ENCODE assay signal across 27 cellular contexts in the genomic region with DNA sequence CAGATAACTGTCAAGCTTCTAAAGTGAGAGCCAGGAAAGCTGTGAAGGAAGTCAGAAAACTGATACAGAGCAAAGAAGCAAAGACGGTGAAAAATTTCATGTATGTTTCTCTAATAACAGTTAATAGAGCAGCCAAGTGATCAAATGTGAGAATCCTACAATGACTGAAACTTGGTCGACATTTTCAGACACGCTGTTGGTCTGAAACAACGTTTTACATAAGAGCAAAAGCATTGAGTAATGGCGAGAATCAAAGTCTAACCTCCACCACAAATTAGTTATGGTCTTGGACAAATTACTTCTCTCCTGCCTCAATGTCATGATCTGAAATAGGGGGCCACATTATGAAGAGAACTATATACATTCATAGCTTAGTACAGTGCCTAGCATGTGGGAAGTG. TPM values are rescaled to one million over a fixed set of nuclear protein-coding genes. Genes with fewer than 3 reads are reported as not detected.
DNase-seq lines count a peak whose midpoint lies in the region; ATAC-seq, FAIRE-seq and TF ChIP-seq lines count a peak whose summit lies in the region.
"Had no signal": no experiment of that assay in that cellular context is flagged by ENCODE, and none has a peak within 500 bp of the region (broad histone marks: within the 10 kb centered on the region; RNA-seq: fewer than 3 reads in every experiment).

No MANE protein-coding gene starts in this region.

- H3K27ac Mint-ChIP-seq in CD4-positive, alpha-beta memory T cell, result peak overlapping the region in 5 of 7 donors; percentile 31 to 81 (median 64)
- peak overlapping the region; percentile 15 for H3K27ac Mint-ChIP-seq in memory B cell
- H3K27ac Mint-ChIP-seq: progenitor cell of endocrine pancreas had no signal

- no peaks in the 10 kb centered on the region for H3K36me3 ChIP-seq in CD4-positive, alpha-beta memory T cell (ENCODE audit: insufficient read depth, low read length)
- H3K36me3 ChIP-seq in SJCRH30 (no peaks in the 10 kb centered on the region), Peyer's patch (no peaks in the 10 kb centered on the region)
- H3K36me3 ChIP-seq: cardiac muscle cell, esophagus muscularis mucosa, upper lobe of right lung had no signal

- no peak for TF ChIP-seq CTCF in Peyer's patch (IDR thresholded peaks at IDR 0.05)

- peaks cover 0 to 27% of the 10 kb centered on the region in 2 donors for H3K36me3 Mint-ChIP-seq in CD4-positive, alpha-beta memory T cell
- peaks cover 2% of the 10 kb centered on the region for H3K36me3 Mint-ChIP-seq in memory B cell

- H3K27me3 ChIP-seq in CD4-positive, alpha-beta memory T cell (ENCODE audit: insufficient read depth, low read length), result no peaks in the 10 kb centered on the region
- no peaks in the 10 kb centered on the region for H3K27me3 ChIP-seq in SJCRH30
- H3K27me3 ChIP-seq in Peyer's patch, result no peaks in the 10 kb centered on the region
- H3K27me3 ChIP-seq: cardiac muscle cell, esophagus muscularis mucosa, foreskin keratinocyte, heart left ventricle, neutrophil, upper lobe of right lung had no signal

- peak; percentile 68 for FAIRE-seq in GM19239 (lab: Jason Lieb, UNC)

- POLR2A ChIA-PET in CD4-positive, alpha-beta memory T cell (lab: Charles Lee; ENCODE audit: partially characterized antibody), result no interaction called here
- POLR2A ChIA-PET in HEK293T (lab: Yijun Ruan, JAX), result no interaction called here

- no peaks in the 10 kb centered on the region for H3K27me3 Mint-ChIP-seq in CD4-positive, alpha-beta memory T cell
- no peaks in the 10 kb centered on the region for H3K27me3 Mint-ChIP-seq in memory B cell
- H3K27me3 Mint-ChIP-seq: progenitor cell of endocrine pancreas had no signal

- TF ChIP-seq POLR2A in Peyer's patch (IDR thresholded peaks at IDR 0.05), result no peak

- intact Hi-C loops in CD4-positive, alpha-beta memory T cell (cut with micrococcal nuclease), result no loop called here

- H3K27ac ChIP-seq in CD4-positive, alpha-beta memory T cell (ENCODE audit: low read depth, low read length), result no peak overlapping the region
- H3K27ac ChIP-seq in SJCRH30 (peak overlapping the region; percentile 35), Peyer's patch (no peak overlapping the region)
- H3K27ac ChIP-seq: cardiac muscle cell, esophagus muscularis mucosa, lower lobe of right lung, neutrophil, upper lobe of right lung had no signal

- no peaks in the 10 kb centered on the region for H3K9me3 ChIP-seq in CD4-positive, alpha-beta memory T cell (ENCODE audit: control insufficient read depth in 1 of 2, low read length in 2 of 2)
- H3K9me3 ChIP-seq in SJCRH30 (replicated peaks), result no peaks in the 10 kb centered on the region
- H3K9me3 ChIP-seq in Peyer's patch, result no peaks in the 10 kb centered on the region
- H3K9me3 ChIP-seq: esophagus muscularis mucosa, heart left ventricle, lower lobe of right lung, neutrophil, upper lobe of right lung had no signal

- ATAC-seq in memory B cell (ENCODE audit: low read depth), result no peak
- ATAC-seq: heart left ventricle, lower lobe of right lung, Right ventricle myocardium inferior, sciatic nerve, upper lobe of right lung had no signal

- H3K4me3 ChIP-seq in CD4-positive, alpha-beta memory T cell (ENCODE audit: low read length in 2 of 2), result no peak overlapping the region
- H3K4me3 ChIP-seq in SJCRH30 (no peak overlapping the region), Peyer's patch (no peak overlapping the region)
- H3K4me3 ChIP-seq: cardiac muscle cell, esophagus muscularis mucosa, heart left ventricle, lower lobe of right lung, upper lobe of right lung had no signal

- DNase-seq in CD4-positive, alpha-beta memory T cell, result no peak
- DNase-seq in GM19239 (ENCODE audit: insufficient read length, low spot score) (no peak), SJCRH30 (peak in 1 of 2 experiments; percentile 37), memory B cell (ENCODE audit: low spot score in 2 of 2) (no peak), EL (no peak), HEK293T (ENCODE audit: extremely low spot score) (no peak), Peyer's patch (no peak)
- DNase-seq: activated CD4-positive, alpha-beta T cell treated with anti-CD3 and anti-CD28 coated beads for 48 hours; aorta; heart left ventricle; KBM-7; kidney glomerular epithelial cell; lower lobe of right lung; NCI-H1436; NCI-H774; stimulated activated CD4-positive, alpha-beta T cell treated with anti-CD3 and anti-CD28 coated beads, Interleukin-12 subunit alpha, Interleukin-12 subunit beta, amount 100 ng/mL, for 4 hours; stimulated activated CD4-positive, alpha-beta T cell treated with anti-CD3 and anti-CD28 coated beads, Interleukin-4, amount 100 ng/mL, for 24 hours; upper lobe of right lung had no signal

- peaks cover 38% of the 10 kb centered on the region for H3K4me1 ChIP-seq in CD4-positive, alpha-beta memory T cell (ENCODE audit: insufficient read depth, low read length)
- H3K4me1 ChIP-seq in SJCRH30, result peaks cover 13% of the 10 kb centered on the region
- H3K4me1 ChIP-seq in Peyer's patch, result peaks cover 0 to 25% (median 0%) of the 10 kb centered on the region in 4 donors

- H3K4me1 Mint-ChIP-seq in CD4-positive, alpha-beta memory T cell, result peaks cover 39 to 70% (median 47%) of the 10 kb centered on the region in 4 donors
- peaks cover 39% of the 10 kb centered on the region for H3K4me1 Mint-ChIP-seq in memory B cell

- H3K4me3 Mint-ChIP-seq in CD4-positive, alpha-beta memory T cell, result peak overlapping the region in 1 of 8 donors; percentile 40
- H3K4me3 Mint-ChIP-seq in memory B cell, result no peak overlapping the region
- H3K4me3 Mint-ChIP-seq: stimulated activated effector memory CD8-positive, alpha-beta T cell treated with anti-CD3 and anti-CD28 coated beads, Interleukin-12 subunit alpha, Interleukin-12 subunit beta, amount 100 ng/mL, for 72 hours had no signal

- CTCF ChIA-PET in CD4-positive, alpha-beta memory T cell (lab: Charles Lee; ENCODE audit: partially characterized antibody), result interaction anchor here (1.0 to 7.4 kb wide), 5 partner anchors 73 to 452 kb away, joined by 3 to 85 read pairs (median 4); no protein-coding TSS in a partner anchor
- CTCF ChIA-PET in HEK293T (lab: Yijun Ruan, JAX), result no interaction called here

- no peaks in the 10 kb centered on the region for H3K9me3 Mint-ChIP-seq in CD4-positive, alpha-beta memory T cell
- no peaks in the 10 kb centered on the region for H3K9me3 Mint-ChIP-seq in memory B cell
- H3K9me3 Mint-ChIP-seq: activated naive CD4-positive, alpha-beta T cell treated with anti-CD3 and anti-CD28 coated beads, Interleukin-2, amount 50 U/mL, for 72 hours; stimulated activated effector memory CD8-positive, alpha-beta T cell treated with anti-CD3 and anti-CD28 coated beads, Interleukin-12 subunit alpha, Interleukin-12 subunit beta, amount 100 ng/mL, for 72 hours had no signal

TF ChIP-seq in HEK293T, 16 proteins besides CTCF, POLR2A, EP300 and RAD21:
- TF ChIP-seq ELF4 (IDR thresholded peaks at IDR 0.05), result no peak
- TF ChIP-seq NFRKB (IDR thresholded peaks at IDR 0.05), result no peak
- no peak for TF ChIP-seq CTBP1 (IDR thresholded peaks at IDR 0.05; ENCODE audit: borderline replicate concordance)
- TF ChIP-seq FOXM1 (IDR thresholded peaks at IDR 0.05; ENCODE audit: borderline replicate concordance), result no peak

RNA-seq across cellular contexts. Expression of a gene that starts 3.3 kb away (rescaled TPM):
- total RNA-seq in CD4-positive, alpha-beta memory T cell, result 10 to 100 TPM; 14.6 to 14.8 TPM
- 10 to 100 TPM; 34.3 to 34.9 TPM for polyA plus RNA-seq in CD4-positive, alpha-beta memory T cell
- total RNA-seq in SJCRH30 (2014; rRNA removed; shearing (Covaris generic)), result 15.1 and 16.3 TPM in 2 replicates
- 10 to 100 TPM; 12.4 to 27.5 (median 19.9) TPM for total RNA-seq in Peyer's patch

RNA-seq across cellular contexts. Expression of a gene that starts 4.4 kb away (rescaled TPM):
- 1 to 10 TPM; 6.3 to 6.6 TPM for total RNA-seq in CD4-positive, alpha-beta memory T cell
- polyA plus RNA-seq in CD4-positive, alpha-beta memory T cell, result 1 to 10 TPM; 1.5 to 1.7 TPM
- 10.3 and 11.5 TPM in 2 replicates for total RNA-seq in SJCRH30 (2014; rRNA removed; shearing (Covaris generic))
- total RNA-seq in Peyer's patch, result 1 to 10 TPM; 6.1 to 9.0 (median 7.9) TPM
